8 cellular contexts compared by ENCODE assay signal in the genomic region with DNA sequence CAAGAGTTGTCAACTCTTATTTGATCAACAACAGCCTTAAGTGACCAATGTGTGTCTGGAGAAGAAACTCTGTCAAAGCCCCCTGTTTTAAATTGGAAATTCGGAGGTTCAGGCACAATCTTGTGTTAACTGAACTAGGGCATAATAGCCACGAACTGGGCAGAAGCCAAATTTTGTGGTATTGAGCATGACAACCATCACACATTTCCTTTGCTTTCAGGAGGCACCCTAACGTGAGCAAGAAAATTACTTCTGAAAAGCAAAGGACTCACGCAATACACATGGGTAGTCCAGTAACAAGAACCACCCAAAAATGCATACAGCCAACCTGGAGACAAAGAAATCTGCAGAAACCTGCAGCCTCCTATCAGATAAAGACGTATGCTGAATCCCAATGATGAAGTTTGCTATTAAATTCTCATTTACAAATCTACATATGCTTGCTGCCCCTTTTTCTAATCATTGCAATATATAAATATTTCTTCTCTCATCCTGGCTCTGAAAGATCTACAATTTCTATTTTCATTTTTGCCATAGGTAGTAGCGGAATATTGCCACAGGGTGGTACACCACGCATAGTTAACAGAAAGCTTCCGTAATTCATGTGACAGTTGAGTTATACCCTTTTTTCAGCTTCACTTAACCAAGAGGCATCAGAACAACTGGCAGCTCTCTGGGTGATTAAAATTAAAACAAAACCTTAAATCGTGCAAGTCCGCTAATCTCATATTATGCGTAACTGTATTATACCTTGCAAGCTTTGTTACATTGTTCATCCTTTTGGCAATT.
A peak's percentile ranks its signal among the peaks of the same experiment; 100 is the strongest.
DNase-seq lines count a peak whose midpoint lies in the region; ATAC-seq, FAIRE-seq and TF ChIP-seq lines count a peak whose summit lies in the region.

No MANE protein-coding gene starts in this region.

- no peak overlapping the region for H3K9ac ChIP-seq in SK-N-SH

- H3K79me2 ChIP-seq in SK-N-SH (ENCODE audit: insufficient read depth), result no peaks in the 10 kb centered on the region

- no peaks in the 10 kb centered on the region for H3K27me3 Mint-ChIP-seq in activated CD4-positive, alpha-beta T cell treated with anti-CD3 and anti-CD28 coated beads, Interleukin-2, amount 10 ng/mL, durations not matched to agents 24 days and 14 days

- no peak overlapping the region for H3K4me3 Mint-ChIP-seq in activated CD4-positive, alpha-beta T cell treated with anti-CD3 and anti-CD28 coated beads, Interleukin-2, amount 10 ng/mL, durations not matched to agents 24 days and 14 days

- TF ChIP-seq EP300 in SK-N-SH (IDR thresholded peaks at IDR 0.05; ENCODE audit: borderline replicate concordance in 1 of 2, low read depth in 1 of 2, low read length in 1 of 2), result no peak

- H3K9me3 ChIP-seq in right atrium auricular region (no peaks in the 10 kb centered on the region), SK-N-SH (no peaks in the 10 kb centered on the region)

- H3K9me3 Mint-ChIP-seq in activated CD4-positive, alpha-beta T cell treated with anti-CD3 and anti-CD28 coated beads, Interleukin-2, amount 10 ng/mL, durations not matched to agents 24 days and 14 days, result no peaks in the 10 kb centered on the region

- H3K4me3 ChIP-seq in right atrium auricular region (no peak overlapping the region), SK-N-SH (ENCODE audit: low read depth in 2 of 2, low read length in 1 of 2) (no peak overlapping the region)

- no peak overlapping the region for H3K27ac ChIP-seq in right atrium auricular region
- no peak overlapping the region for H3K27ac ChIP-seq in SK-N-SH (ENCODE audit: low read depth in 2 of 2, low read length in 1 of 2)

- H4K20me1 ChIP-seq in SK-N-SH (ENCODE audit: insufficient read depth), result no peaks in the 10 kb centered on the region

- H2AFZ ChIP-seq in SK-N-SH (ENCODE audit: low read depth), result no peak overlapping the region

- 40% methylated on average over 11 of the region's 11 CpGs for WGBS in SK-N-SH (ENCODE audit: low lambda C conversion rate)

- H3K4me1 Mint-ChIP-seq in activated CD4-positive, alpha-beta T cell treated with anti-CD3 and anti-CD28 coated beads, Interleukin-2, amount 10 ng/mL, durations not matched to agents 24 days and 14 days, result no peaks in the 10 kb centered on the region

- TF ChIP-seq CTCF in right atrium auricular region (IDR thresholded peaks at IDR 0.05) (peak in 1 of 2 donors; percentile 71), SK-N-SH (IDR thresholded peaks at IDR 0.05) (peak; percentile 70)

- no peak overlapping the region for H3K27ac Mint-ChIP-seq in activated CD4-positive, alpha-beta T cell treated with anti-CD3 and anti-CD28 coated beads, Interleukin-2, amount 10 ng/mL, durations not matched to agents 24 days and 14 days

- FAIRE-seq in islet of Langerhans (lab: Jason Lieb, UNC), result peak; percentile 99

- POLR2A ChIA-PET in SK-N-SH (lab: Yijun Ruan, JAX), result no interaction called here

- intact Hi-C loops in Right ventricle myocardium superior (cut with DNase I), result no loop called here
- intact Hi-C loops in activated CD4-positive, alpha-beta T cell treated with anti-CD3 and anti-CD28 coated beads, Interleukin-2, amount 10 ng/mL, durations not matched to agents 24 days and 14 days (cut with micrococcal nuclease), result no loop called here

- no peaks in the 10 kb centered on the region for H3K36me3 Mint-ChIP-seq in activated CD4-positive, alpha-beta T cell treated with anti-CD3 and anti-CD28 coated beads, Interleukin-2, amount 10 ng/mL, durations not matched to agents 24 days and 14 days (ENCODE audit: low read depth)

- H3K27me3 ChIP-seq in right atrium auricular region (no peaks in the 10 kb centered on the region), SK-N-SH (ENCODE audit: insufficient read depth) (no peaks in the 10 kb centered on the region)

- no peaks in the 10 kb centered on the region for H3F3A ChIP-seq in SK-N-SH (replicated peaks; ENCODE audit: insufficient read depth)

- peak; percentile 49 for ATAC-seq in Right ventricle myocardium superior (ENCODE audit: poor library complexity)
- no peak for ATAC-seq in HG02973 (IDR thresholded peaks at IDR 0.05; ENCODE audit: unreplicated experiment)

- CTCF ChIA-PET in SK-N-SH (lab: Yijun Ruan, JAX), result interaction anchor here (0.5 to 3.1 kb wide), 15 partner anchors 9 to 1480 kb away, joined by 3 to 18 read pairs (median 3); no protein-coding TSS in a partner anchor

- H3K36me3 ChIP-seq in right atrium auricular region (no peaks in the 10 kb centered on the region), SK-N-SH (replicated peaks in 1 of 2; ENCODE audit: control insufficient read depth in 1 of 2, insufficient read depth in 2 of 2, low read length in 1 of 2) (no peaks in the 10 kb centered on the region)

- no peaks in the 10 kb centered on the region for H3K4me1 ChIP-seq in right atrium auricular region
- H3K4me1 ChIP-seq in SK-N-SH (ENCODE audit: control insufficient read depth in 1 of 2, insufficient read depth in 2 of 2, low read depth in 1 of 2, low read length in 1 of 2), result no peaks in the 10 kb centered on the region

- no peak for DNase-seq in Right ventricle myocardium superior
- DNase-seq in right atrium auricular region (ENCODE audit: low spot score), result no peak
- peak; percentile 27 for DNase-seq in LHCN-M2 (ENCODE audit: low read depth)
- peak; percentile 14 for DNase-seq in SK-N-SH
- DNase-seq in activated naive CD4-positive, alpha-beta T cell treated with anti-CD3 and anti-CD28 coated beads, Interleukin-2, amount 50 U/mL, for 16 hours, result no peak
- no peak for DNase-seq in activated CD4-positive, alpha-beta T cell treated with anti-CD3 and anti-CD28 coated beads, Interleukin-2, amount 10 ng/mL, durations not matched to agents 24 days and 14 days

- no peaks in the 10 kb centered on the region for H3K9me2 ChIP-seq in SK-N-SH

- TF ChIP-seq RAD21 in SK-N-SH (IDR thresholded peaks at IDR 0.05; ENCODE audit: low read length), result peak; percentile 87

- H3K4me2 ChIP-seq in SK-N-SH, result no peak overlapping the region

TF ChIP-seq in SK-N-SH, 30 proteins besides CTCF, POLR2A, EP300 and RAD21 (continues in another document):
- TF ChIP-seq FOXM1 (IDR thresholded peaks at IDR 0.05; ENCODE audit: low read depth) (no peak), ELF1 (IDR thresholded peaks at IDR 0.05) (no peak), RFX5 (IDR thresholded peaks at IDR 0.05; ENCODE audit: low read length) (no peak), JUND (IDR thresholded peaks at IDR 0.05) (no peak), EZH2phosphoT487 (IDR thresholded peaks at IDR 0.05; ENCODE audit: borderline replicate concordance, low read depth) (no peak), NFIC (IDR thresholded peaks at IDR 0.05; ENCODE audit: borderline replicate concordance) (no peak), POLR2AphosphoS5 (IDR thresholded peaks at IDR 0.05; ENCODE audit: low read depth, low read length) (no peak), GATA2 (CRISPR knock-in tag; IDR thresholded peaks at IDR 0.05) (no peak), TCF12 (IDR thresholded peaks at IDR 0.05) (no peak), MXI1 (IDR thresholded peaks at IDR 0.05; ENCODE audit: low read depth, low read length) (0 out of 2 replicates have a peak, but pooled peaks have one; percentile 20), YY1 (IDR thresholded peaks at IDR 0.05; ENCODE audit: low read depth) (no peak)
- TF ChIP-seq, protein P1, sequence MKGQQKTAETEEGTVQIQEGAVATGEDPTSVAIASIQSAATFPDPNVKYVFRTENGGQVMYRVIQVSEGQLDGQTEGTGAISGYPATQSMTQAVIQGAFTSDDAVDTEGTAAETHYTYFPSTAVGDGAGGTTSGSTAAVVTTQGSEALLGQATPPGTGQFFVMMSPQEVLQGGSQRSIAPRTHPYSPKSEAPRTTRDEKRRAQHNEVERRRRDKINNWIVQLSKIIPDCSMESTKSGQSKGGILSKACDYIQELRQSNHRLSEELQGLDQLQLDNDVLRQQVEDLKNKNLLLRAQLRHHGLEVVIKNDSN (IDR thresholded peaks at IDR 0.05; ENCODE audit: borderline replicate concordance, low read depth), result no peak
- TF ChIP-seq, protein P2, sequence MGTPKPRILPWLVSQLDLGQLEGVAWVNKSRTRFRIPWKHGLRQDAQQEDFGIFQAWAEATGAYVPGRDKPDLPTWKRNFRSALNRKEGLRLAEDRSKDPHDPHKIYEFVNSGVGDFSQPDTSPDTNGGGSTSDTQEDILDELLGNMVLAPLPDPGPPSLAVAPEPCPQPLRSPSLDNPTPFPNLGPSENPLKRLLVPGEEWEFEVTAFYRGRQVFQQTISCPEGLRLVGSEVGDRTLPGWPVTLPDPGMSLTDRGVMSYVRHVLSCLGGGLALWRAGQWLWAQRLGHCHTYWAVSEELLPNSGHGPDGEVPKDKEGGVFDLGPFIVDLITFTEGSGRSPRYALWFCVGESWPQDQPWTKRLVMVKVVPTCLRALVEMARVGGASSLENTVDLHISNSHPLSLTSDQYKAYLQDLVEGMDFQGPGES (IDR thresholded peaks at IDR 0.05; ENCODE audit: low read depth, low read length), result no peak
- TF ChIP-seq, protein P3, sequence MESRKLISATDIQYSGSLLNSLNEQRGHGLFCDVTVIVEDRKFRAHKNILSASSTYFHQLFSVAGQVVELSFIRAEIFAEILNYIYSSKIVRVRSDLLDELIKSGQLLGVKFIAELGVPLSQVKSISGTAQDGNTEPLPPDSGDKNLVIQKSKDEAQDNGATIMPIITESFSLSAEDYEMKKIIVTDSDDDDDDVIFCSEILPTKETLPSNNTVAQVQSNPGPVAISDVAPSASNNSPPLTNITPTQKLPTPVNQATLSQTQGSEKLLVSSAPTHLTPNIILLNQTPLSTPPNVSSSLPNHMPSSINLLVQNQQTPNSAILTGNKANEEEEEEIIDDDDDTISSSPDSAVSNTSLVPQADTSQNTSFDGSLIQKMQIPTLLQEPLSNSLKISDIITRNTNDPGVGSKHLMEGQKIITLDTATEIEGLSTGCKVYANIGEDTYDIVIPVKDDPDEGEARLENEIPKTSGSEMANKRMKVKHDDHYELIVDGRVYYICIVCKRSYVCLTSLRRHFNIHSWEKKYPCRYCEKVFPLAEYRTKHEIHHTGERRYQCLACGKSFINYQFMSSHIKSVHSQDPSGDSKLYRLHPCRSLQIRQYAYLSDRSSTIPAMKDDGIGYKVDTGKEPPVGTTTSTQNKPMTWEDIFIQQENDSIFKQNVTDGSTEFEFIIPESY (IDR thresholded peaks at IDR 0.05; ENCODE audit: borderline replicate concordance, low read depth), result no peak
- TF ChIP-seq, protein P4, sequence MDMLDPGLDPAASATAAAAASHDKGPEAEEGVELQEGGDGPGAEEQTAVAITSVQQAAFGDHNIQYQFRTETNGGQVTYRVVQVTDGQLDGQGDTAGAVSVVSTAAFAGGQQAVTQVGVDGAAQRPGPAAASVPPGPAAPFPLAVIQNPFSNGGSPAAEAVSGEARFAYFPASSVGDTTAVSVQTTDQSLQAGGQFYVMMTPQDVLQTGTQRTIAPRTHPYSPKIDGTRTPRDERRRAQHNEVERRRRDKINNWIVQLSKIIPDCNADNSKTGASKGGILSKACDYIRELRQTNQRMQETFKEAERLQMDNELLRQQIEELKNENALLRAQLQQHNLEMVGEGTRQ (IDR thresholded peaks at IDR 0.05; ENCODE audit: borderline replicate concordance, low read depth, low read length), result no peak
- TF ChIP-seq, protein P5, sequence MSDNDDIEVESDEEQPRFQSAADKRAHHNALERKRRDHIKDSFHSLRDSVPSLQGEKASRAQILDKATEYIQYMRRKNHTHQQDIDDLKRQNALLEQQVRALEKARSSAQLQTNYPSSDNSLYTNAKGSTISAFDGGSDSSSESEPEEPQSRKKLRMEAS (IDR thresholded peaks at IDR 0.05; ENCODE audit: low read depth), result no peak

Comparison
In these comparisons a context has a peak if more than half of its experiments do, and no peak if none do; other contexts are left out.
1. DNase-seq: peak in LHCN-M2 (single experiment) and SK-N-SH (single experiment); none in Right ventricle myocardium superior (single experiment), right atrium auricular region (single experiment), activated naive CD4-positive, alpha-beta T cell treated with anti-CD3 and anti-CD28 coated beads, Interleukin-2, amount 50 U/mL, for 16 hours (single experiment) and activated CD4-positive, alpha-beta T cell treated with anti-CD3 and anti-CD28 coated beads, Interleukin-2, amount 10 ng/mL, durations not matched to agents 24 days and 14 days (single experiment).